Comparison of ENCODE assay signal across 8 cellular contexts in genomic region chr18:51051105-51051712, GRCh38. TPM values are rescaled to one million over a fixed set of nuclear protein-coding genes. Genes with fewer than 3 reads are reported as not detected.
A peak's percentile ranks its signal among the peaks of the same experiment; 100 is the strongest.
DNase-seq lines count a peak whose midpoint lies in the region; ATAC-seq, FAIRE-seq and TF ChIP-seq lines count a peak whose summit lies in the region.

No MANE protein-coding gene starts in this region.

- peak; percentile 49 for FAIRE-seq in GM12878 (lab: Jason Lieb, UNC)

- no peak overlapping the region for H3K27ac ChIP-seq in GM12878 (ENCODE audit: control insufficient read depth, insufficient read depth)

- TF ChIP-seq EP300 in GM12878 (IDR thresholded peaks at IDR 0.05; ENCODE audit: borderline replicate concordance in 1 of 2, control insufficient read depth in 1 of 2, low read depth in 2 of 2, low read length in 2 of 2) = no peak

- no peak overlapping the region for H3K4me3 ChIP-seq in GM12878
- no peak overlapping the region for H3K4me3 ChIP-seq in kidney epithelial cell (ENCODE audit: low read depth, low read length)

- CTCF ChIA-PET in GM12878 (lab: Yijun Ruan, JAX) = interaction anchor here (0.6 to 4.2 kb wide), 27 partner anchors 9 to 622 kb away, joined by 3 to 43 read pairs (median 4); partner anchors contain the start of genes ELAC1, MRO and SMAD4

- no peaks in the 10 kb centered on the region for H3K9me3 Mint-ChIP-seq in type B pancreatic cell

- no peak overlapping the region for H2AFZ ChIP-seq in GM12878 (ENCODE audit: control insufficient read depth, low read depth, low read length)

- DNase-seq in DMS153 (lab: John Stamatoyannopoulos, UW) (peak; percentile 7), NCI-H82 (lab: John Stamatoyannopoulos, UW) (peak; percentile 75), GM12878 (ENCODE audit: low read depth, low spot score) (no peak), kidney epithelial cell (ENCODE audit: low read depth) (no peak), type B pancreatic cell (ENCODE audit: extremely low spot score, unreplicated experiment) (no peak), NCI-H226 (no peak)

- peaks cover 11% of the 10 kb centered on the region for H3K4me1 Mint-ChIP-seq in type B pancreatic cell (ENCODE audit: unreplicated experiment)

- RAD21 ChIA-PET in GM12878 (lab: Charles Lee; ENCODE audit: unreplicated experiment) = interaction anchor here (0.5 to 2.3 kb wide), 14 partner anchors 10 to 234 kb away, joined by 3 to 7 read pairs (median 4); no protein-coding TSS in a partner anchor

- in situ Hi-C loops in GM12878 (cut with MboI) = no loop called here

- 54% methylated on average over 2 of the region's 2 CpGs for WGBS in GM12878 (ENCODE audit: insufficient coverage, insufficient replicate concordance, low lambda C conversion rate, missing lambda C conversion rate)

- H3K27me3 ChIP-seq in GM12878 (replicated peaks in 1 of 2; ENCODE audit: control insufficient read depth in 2 of 2, insufficient read depth in 2 of 2, low read length in 1 of 2) (no peaks in the 10 kb centered on the region), kidney epithelial cell (ENCODE audit: control insufficient read depth, insufficient read depth, low read length) (no peaks in the 10 kb centered on the region)

- peaks cover 9% of the 10 kb centered on the region for H3K79me2 ChIP-seq in GM12878 (ENCODE audit: control insufficient read depth, insufficient read depth, low read length)

- no peak overlapping the region for H3K9ac ChIP-seq in GM12878 (ENCODE audit: control insufficient read depth, insufficient read depth, low read length)

- H3K4me1 ChIP-seq in GM12878 (ENCODE audit: control insufficient read depth, insufficient read depth, low read length) = peaks cover 6% of the 10 kb centered on the region; the same call in 1 of the 2 replicates

- peak; percentile 79 for TF ChIP-seq RAD21 in GM12878 (IDR thresholded peaks at IDR 0.05; ENCODE audit: insufficient read depth, low read depth, low read length)

- BruUV-seq in GM12878 (replicated peaks; lab: Mats Ljungman, UMichigan) = TSS peak; percentile 27

- peak overlapping the region; percentile 36 for H3K27ac Mint-ChIP-seq in type B pancreatic cell

- H3K4me2 ChIP-seq in GM12878 (ENCODE audit: control insufficient read depth, insufficient read depth) = no peak overlapping the region

- ATAC-seq in GM19035 (IDR thresholded peaks at IDR 0.05; ENCODE audit: unreplicated experiment) = peak; percentile 88
- ATAC-seq in HG03354 (IDR thresholded peaks at IDR 0.05; ENCODE audit: poor library complexity, severe bottlenecking, unreplicated experiment) = peak; percentile 94
- peak; percentile 98 for ATAC-seq in GM12878

- POLR2A ChIA-PET in GM12878 (lab: Charles Lee) = interaction anchor here (1.0 kb wide), 1 partner anchor 23 kb away, joined by 4 read pairs; no protein-coding TSS in a partner anchor

- H4K20me1 ChIP-seq in GM12878 (ENCODE audit: control insufficient read depth, insufficient read depth) = no peaks in the 10 kb centered on the region

- H3K36me3 ChIP-seq in GM12878 (ENCODE audit: control insufficient read depth in 2 of 2, insufficient read depth in 2 of 2, low read length in 1 of 2) (peaks cover 0 to 7% of the 10 kb centered on the region in 2 experiments; a peak in 2 of 4 replicates), kidney epithelial cell (ENCODE audit: control insufficient read depth, insufficient read depth, low read length) (no peaks in the 10 kb centered on the region)

- SMC1A ChIA-PET in GM12878 (lab: Charles Lee; ENCODE audit: uncharacterized antibody, unreplicated experiment) = interaction anchor here (0.6 to 2.4 kb wide), 19 partner anchors 9 to 233 kb away, joined by 3 to 16 read pairs (median 3); partner anchors contain the start of gene MRO

- H3K27me3 Mint-ChIP-seq in type B pancreatic cell = no peaks in the 10 kb centered on the region

- intact Hi-C loops in GM12878 (cut with micrococcal nuclease; ENCODE audit: unreplicated experiment) = loop anchor here (1.0 to 2.0 kb wide), 2 partner anchors 82 to 231 kb away; partner anchors contain the start of genes ELAC1 and MRO

- no peak for TF ChIP-seq POLR2A in GM12878 (IDR thresholded peaks at IDR 0.05; ENCODE audit: low read depth, low read length)

- peaks cover 33% of the 10 kb centered on the region for H3K36me3 Mint-ChIP-seq in type B pancreatic cell

- peak; percentile 78 to 83 (median 79) for TF ChIP-seq CTCF in GM12878 (IDR thresholded peaks at IDR 0.05 in 2 of 3, conservative IDR thresholded peaks at IDR 0.05 in 1 of 3; ENCODE audit: control insufficient read depth in 2 of 3, extremely low read depth in 1 of 3, insufficient read depth in 1 of 3, low read depth in 3 of 3, low read length in 3 of 3)
- peak; percentile 83 for TF ChIP-seq CTCF in kidney epithelial cell (IDR thresholded peaks at IDR 0.05; ENCODE audit: insufficient read depth, low read length, poor library complexity, severe bottlenecking)
- peak; percentile 95 for TF ChIP-seq CTCF in type B pancreatic cell (conservative IDR thresholded peaks at IDR 0.05)

- no peak overlapping the region for H3K4me3 Mint-ChIP-seq in type B pancreatic cell

- H3K9me3 ChIP-seq in GM12878 (replicated peaks; ENCODE audit: control insufficient read depth, insufficient read depth, low read length) = no peaks in the 10 kb centered on the region

TF ChIP-seq in GM12878, 131 proteins besides CTCF, POLR2A, EP300 and RAD21:
- TF ChIP-seq ZNF592 (IDR thresholded peaks at IDR 0.05) = no peak
- TF ChIP-seq SMC3 (IDR thresholded peaks at IDR 0.05; ENCODE audit: borderline replicate concordance, low read length) = peak; percentile 65; the same call in 1 of the 2 replicates

RNA-seq across cellular contexts. Expression of gene SMAD4, which starts 21.2 kb away (rescaled TPM):
- 206 and 224 TPM in 2 replicates for total RNA-seq in GM12878 (2013; cell fraction: nucleolus; rRNA removed)
- total RNA-seq in GM12878 (2014; rRNA removed) (60.4 and 70.7 TPM in 2 replicates), GM12878 (2014; rRNA removed; fragmentation: Illumina TruSeq; extraction: Trizol) (34.2 and 34.9 TPM in 2 replicates), GM12878 (2021) (57.5 and 64.5 TPM in 2 replicates), kidney epithelial cell (91.9 and 130 TPM in 2 replicates), type B pancreatic cell (ENCODE audit: low replicate concordance) (106 and 123 TPM in 2 replicates)
- 14.6 TPM for polyA plus RNA-seq in GM12878 (2011; ENCODE audit: low read depth)
- polyA plus RNA-seq in GM12878 (2011; rRNA removed) (81.7 and 99.9 TPM in 2 replicates), GM12878 (2014; fragmentation: Illumina TruSeq; extraction: Trizol) (45.7 and 70.1 TPM in 2 replicates), GM12878 (2014; fragmentation: Nextera tagmentation; extraction: Ambion mirVana) (10 to 100 TPM in 1 of 2 experiments, 1 to 10 TPM in 1; 9.6 to 13.3 TPM), GM12878 (2014; rRNA removed) (25.2 and 28.5 TPM in 2 replicates), GM12878 (2016; fragmentation: Nextera tagmentation; extraction: Ambion mirVana) (10 to 100 TPM; 10.3 to 40.8 TPM)
- 42.4 and 59.6 TPM in 2 replicates for polyA plus RNA-seq in GM12878 (2011; cell fraction: cytosol; rRNA removed)
- 48.1 and 49.9 TPM in 2 replicates for polyA plus RNA-seq in GM12878 (2011; cell fraction: nucleus; rRNA removed)
- 20.3 and 34.9 TPM in 2 replicates for polyA plus RNA-seq in GM12878 (2012)
- 70.0 and 177 TPM in 2 replicates for polyA minus RNA-seq in GM12878 (2011; rRNA and poly(A)+ RNA removed)
- 29.0 and 32.4 TPM in 2 replicates for polyA minus RNA-seq in GM12878 (2011; cell fraction: cytosol; rRNA and poly(A)+ RNA removed)
- 15.7 and 30.4 TPM in 2 replicates for polyA minus RNA-seq in GM12878 (2011; cell fraction: nucleus; rRNA and poly(A)+ RNA removed)

Comparison
In these comparisons a context has a peak if more than half of its experiments do, and no peak if none do; other contexts are left out.
1. DNase-seq: peak in DMS153 (single experiment) and NCI-H82 (single experiment); none in GM12878 (single experiment), kidney epithelial cell (single experiment), type B pancreatic cell (single experiment) and NCI-H226 (single experiment).
2. Peak in every context shown above with its lines, with median percentiles within 50 percentile points of each other: ATAC-seq and CTCF ChIP-seq.